Comparison of ENCODE assay signal across 12 cellular contexts in the genomic region with DNA sequence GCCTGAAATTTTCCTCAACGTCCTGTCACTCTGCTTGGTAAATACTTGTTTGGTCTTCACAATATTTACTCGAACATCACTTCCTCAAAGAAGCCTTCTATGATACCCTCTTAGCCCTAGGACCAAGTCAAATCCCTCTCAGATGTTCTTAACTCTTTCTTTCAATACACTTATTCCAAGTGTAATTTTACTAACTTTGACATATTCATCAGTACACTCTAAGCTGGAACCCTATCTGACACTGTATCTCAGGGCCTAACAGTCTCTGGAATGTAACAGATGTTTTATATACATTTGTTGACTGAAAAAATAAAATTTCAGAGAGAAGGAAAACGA. TPM values are rescaled to one million over a fixed set of nuclear protein-coding genes. Genes with fewer than 3 reads are reported as not detected.
DNase-seq lines count a peak whose midpoint lies in the region; ATAC-seq and TF ChIP-seq lines count a peak whose summit lies in the region.
"Had no signal": no experiment of that assay in that cellular context is flagged by ENCODE, and none has a peak within 500 bp of the region (broad histone marks: within the 10 kb centered on the region; RNA-seq: fewer than 3 reads in every experiment).

No MANE protein-coding gene starts in this region.

- H2AFZ ChIP-seq in SK-N-SH (ENCODE audit: low read depth), result no peak overlapping the region

- intact Hi-C loops in thyroid gland (cut with DNase I) (no loop called here), right lobe of liver (cut with DNase I) (no loop called here)

- no peaks in the 10 kb centered on the region for H3K27me3 ChIP-seq in SK-N-SH (ENCODE audit: insufficient read depth)
- H3K27me3 ChIP-seq in thyroid gland, result no peaks in the 10 kb centered on the region
- H3K27me3 ChIP-seq in right lobe of liver, result no peaks in the 10 kb centered on the region

- no peaks in the 10 kb centered on the region for H3K9me3 Mint-ChIP-seq in activated T-helper 17 cell treated with anti-CD3 and anti-CD28 coated beads, Interleukin-2, amount 50 U/mL, for 72 hours
- H3K9me3 Mint-ChIP-seq: activated CD4-positive, alpha-beta T cell treated with anti-CD3 and anti-CD28 coated beads, Interleukin-2, amount 10 ng/mL, durations not matched to agents 7 days and 5 days had no signal

- H3K4me1 Mint-ChIP-seq in activated T-helper 17 cell treated with anti-CD3 and anti-CD28 coated beads, Interleukin-2, amount 50 U/mL, for 72 hours, result peaks cover 6% of the 10 kb centered on the region

- TF ChIP-seq CTCF in SK-N-SH (IDR thresholded peaks at IDR 0.05) (no peak), thyroid gland (IDR thresholded peaks at IDR 0.05) (no peak), right lobe of liver (IDR thresholded peaks at IDR 0.05) (no peak)

- H3F3A ChIP-seq in SK-N-SH (replicated peaks; ENCODE audit: insufficient read depth), result no peaks in the 10 kb centered on the region

- CTCF ChIA-PET in SK-N-SH (lab: Yijun Ruan, JAX), result interaction anchor here (1.0 to 2.1 kb wide), 2 partner anchors 16 to 599 kb away, joined by 3 to 9 read pairs; no protein-coding TSS in a partner anchor

- H3K4me1 ChIP-seq in SK-N-SH (ENCODE audit: control insufficient read depth in 1 of 2, insufficient read depth in 2 of 2, low read depth in 1 of 2, low read length in 1 of 2) (peaks cover 31 to 56% of the 10 kb centered on the region in 2 experiments), mesodermal cell (ENCODE audit: control insufficient read depth, insufficient read depth, low read length, poor library complexity, severe bottlenecking) (peaks cover 21% of the 10 kb centered on the region), thyroid gland (peaks cover 47 to 56% of the 10 kb centered on the region in 2 donors), right lobe of liver (peaks cover 0 to 45% (median 10%) of the 10 kb centered on the region in 4 donors)

- TF ChIP-seq POLR2A in thyroid gland (IDR thresholded peaks at IDR 0.05), result no peak
- TF ChIP-seq POLR2A in right lobe of liver (IDR thresholded peaks at IDR 0.05), result no peak

- H3K36me3 Mint-ChIP-seq in activated T-helper 17 cell treated with anti-CD3 and anti-CD28 coated beads, Interleukin-2, amount 50 U/mL, for 72 hours (ENCODE audit: low read depth), result no peaks in the 10 kb centered on the region

- H3K9me2 ChIP-seq in SK-N-SH, result no peaks in the 10 kb centered on the region

- H3K4me3 ChIP-seq in SK-N-SH (ENCODE audit: low read depth in 2 of 2, low read length in 1 of 2) (no peak overlapping the region), mesodermal cell (ENCODE audit: extremely low read depth, insufficient read depth, low read length, poor library complexity, severe bottlenecking) (no peak overlapping the region), thyroid gland (replicated peaks in 1 of 3) (no peak overlapping the region), right lobe of liver (no peak overlapping the region)

- H3K9ac ChIP-seq in SK-N-SH, result no peak overlapping the region

- no peak overlapping the region for H3K4me3 Mint-ChIP-seq in activated T-helper 17 cell treated with anti-CD3 and anti-CD28 coated beads, Interleukin-2, amount 50 U/mL, for 72 hours
- H3K4me3 Mint-ChIP-seq: activated CD4-positive, alpha-beta T cell treated with anti-CD3 and anti-CD28 coated beads, Interleukin-2, amount 10 ng/mL, durations not matched to agents 7 days and 5 days had no signal

- no peak for TF ChIP-seq RAD21 in SK-N-SH (IDR thresholded peaks at IDR 0.05; ENCODE audit: low read length)

- POLR2A ChIA-PET in SK-N-SH (lab: Yijun Ruan, JAX), result no interaction called here

- peaks cover 14% of the 10 kb centered on the region; the same call in 1 of the 2 replicates for H3K79me2 ChIP-seq in SK-N-SH (ENCODE audit: insufficient read depth)

- DNase-seq in SK-N-SH (no peak), thyroid gland (no peak), right lobe of liver (no peak), LoVo (ENCODE audit: low spot score) (no peak), NCI-H1417 (lab: John Stamatoyannopoulos, UW) (no peak)
- DNase-seq: activated CD4-positive, alpha-beta T cell treated with anti-CD3 and anti-CD28 coated beads, Interleukin-2, amount 10 ng/mL, durations not matched to agents 7 days and 5 days; GDM1; SIG-M5 had no signal

- H3K36me3 ChIP-seq in SK-N-SH (replicated peaks in 1 of 2; ENCODE audit: control insufficient read depth in 1 of 2, insufficient read depth in 2 of 2, low read length in 1 of 2) (no peaks in the 10 kb centered on the region), mesodermal cell (ENCODE audit: control insufficient read depth, insufficient read depth, low read length) (no peaks in the 10 kb centered on the region), thyroid gland (no peaks in the 10 kb centered on the region), right lobe of liver (no peaks in the 10 kb centered on the region)

- ATAC-seq in SK-N-SH treated with all-trans-retinoic acid at 6 μM for 48 hours (no peak; the same call in 2 of the 3 replicates), right lobe of liver (no peak)
- no peak for ATAC-seq in activated T-helper 17 cell treated with anti-CD3 and anti-CD28 coated beads, Interleukin-2, amount 50 U/mL, for 72 hours (replicated peaks)
- ATAC-seq: HepG2 had no signal

- H3K27ac Mint-ChIP-seq in activated T-helper 17 cell treated with anti-CD3 and anti-CD28 coated beads, Interleukin-2, amount 50 U/mL, for 72 hours, result peak overlapping the region; percentile 42
- H3K27ac Mint-ChIP-seq: activated CD4-positive, alpha-beta T cell treated with anti-CD3 and anti-CD28 coated beads, Interleukin-2, amount 10 ng/mL, durations not matched to agents 7 days and 5 days had no signal

- peak overlapping the region; percentile 16; the same call in 1 of the 2 replicates for H3K4me2 ChIP-seq in SK-N-SH

- WGBS in SK-N-SH (ENCODE audit: low lambda C conversion rate), result 57% methylated on average over 3 of the region's 3 CpGs
- WGBS in mesodermal cell (ENCODE audit: insufficient coverage in 2 of 2), 2 experiments, result 50 to 76% methylated on average over 2 to 3 of the region's 3 CpGs
- 25 to 34% methylated on average over 3 of the region's 3 CpGs for WGBS in thyroid gland, 2 donors
- WGBS in right lobe of liver (ENCODE audit: insufficient coverage, low coverage, low lambda C conversion rate, missing lambda C conversion rate), result 50% methylated on average over 3 of the region's 3 CpGs

- no peak for TF ChIP-seq EP300 in SK-N-SH (IDR thresholded peaks at IDR 0.05; ENCODE audit: borderline replicate concordance in 1 of 2, low read depth in 1 of 2, low read length in 1 of 2)

- H4K20me1 ChIP-seq in SK-N-SH (ENCODE audit: insufficient read depth), result no peaks in the 10 kb centered on the region

- peak overlapping the region in 1 of 2 experiments; percentile 74; a peak in 2 of 4 replicates for H3K27ac ChIP-seq in SK-N-SH (ENCODE audit: low read depth in 2 of 2, low read length in 1 of 2)
- H3K27ac ChIP-seq in mesodermal cell (ENCODE audit: low read depth, low read length, severe bottlenecking), result peak overlapping the region; percentile 81
- H3K27ac ChIP-seq in thyroid gland, result peak overlapping the region; percentile 54 to 76 (median 63)
- H3K27ac ChIP-seq in right lobe of liver, result peak overlapping the region in 1 of 3 donors; percentile 45

- H3K9me3 ChIP-seq in SK-N-SH, result no peaks in the 10 kb centered on the region
- H3K9me3 ChIP-seq in mesodermal cell (ENCODE audit: control insufficient read depth, low read length), result no peaks in the 10 kb centered on the region
- H3K9me3 ChIP-seq in thyroid gland, result no peaks in the 10 kb centered on the region
- H3K9me3 ChIP-seq in right lobe of liver, result no peaks in the 10 kb centered on the region

- no peaks in the 10 kb centered on the region for H3K27me3 Mint-ChIP-seq in activated T-helper 17 cell treated with anti-CD3 and anti-CD28 coated beads, Interleukin-2, amount 50 U/mL, for 72 hours

TF ChIP-seq in SK-N-SH, 30 proteins besides CTCF, POLR2A, EP300 and RAD21:
- TF ChIP-seq GATA2 (CRISPR knock-in tag; IDR thresholded peaks at IDR 0.05) (no peak), MEF2A (IDR thresholded peaks at IDR 0.05; ENCODE audit: borderline replicate concordance, low read depth) (no peak), MXI1 (IDR thresholded peaks at IDR 0.05; ENCODE audit: low read depth, low read length) (no peak), POLR2AphosphoS5 (IDR thresholded peaks at IDR 0.05; ENCODE audit: low read depth, low read length) (no peak)

TF ChIP-seq in SK-N-SH treated with all-trans-retinoic acid at 6 μM for 48 hours, 23 proteins besides CTCF, POLR2A, EP300 and RAD21 (continues in another document):
- TF ChIP-seq, protein P1, sequence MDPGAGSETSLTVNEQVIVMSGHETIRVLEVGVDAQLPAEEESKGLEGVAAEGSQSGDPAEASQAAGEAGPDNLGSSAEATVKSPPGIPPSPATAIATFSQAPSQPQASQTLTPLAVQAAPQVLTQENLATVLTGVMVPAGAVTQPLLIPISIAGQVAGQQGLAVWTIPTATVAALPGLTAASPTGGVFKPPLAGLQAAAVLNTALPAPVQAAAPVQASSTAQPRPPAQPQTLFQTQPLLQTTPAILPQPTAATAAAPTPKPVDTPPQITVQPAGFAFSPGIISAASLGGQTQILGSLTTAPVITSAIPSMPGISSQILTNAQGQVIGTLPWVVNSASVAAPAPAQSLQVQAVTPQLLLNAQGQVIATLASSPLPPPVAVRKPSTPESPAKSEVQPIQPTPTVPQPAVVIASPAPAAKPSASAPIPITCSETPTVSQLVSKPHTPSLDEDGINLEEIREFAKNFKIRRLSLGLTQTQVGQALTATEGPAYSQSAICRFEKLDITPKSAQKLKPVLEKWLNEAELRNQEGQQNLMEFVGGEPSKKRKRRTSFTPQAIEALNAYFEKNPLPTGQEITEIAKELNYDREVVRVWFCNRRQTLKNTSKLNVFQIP (CRISPR knock-in tag; IDR thresholded peaks at IDR 0.05; ENCODE audit: borderline replicate concordance, low read depth), result no peak

RNA-seq across cellular contexts. Expression of a gene that starts 19.6 kb away (rescaled TPM):
- polyA plus RNA-seq in SK-N-SH (2012; rRNA removed), result 25.9 and 26.2 TPM in 2 replicates
- polyA plus RNA-seq in SK-N-SH (2012; cell fraction: cytosol; rRNA removed), result 20.9 and 22.4 TPM in 2 replicates
- 19.4 and 33.3 TPM in 2 replicates for polyA plus RNA-seq in SK-N-SH (2012; cell fraction: nucleus; rRNA removed)
- 10 to 100 TPM; 24.4 to 27.0 TPM for total RNA-seq in activated T-helper 17 cell treated with anti-CD3 and anti-CD28 coated beads, Interleukin-2, amount 50 U/mL, for 72 hours
- 20.0 TPM for polyA plus RNA-seq in mesodermal cell (2013, experiment 1 of 2)
- polyA plus RNA-seq in mesodermal cell (2013, experiment 2 of 2), result 18.1 TPM
- total RNA-seq in thyroid gland (100 to 1,000 TPM in 2 of 4 donors, 10 to 100 TPM in 2; 57.5 to 103 (median 81.7) TPM), right lobe of liver (10 to 100 TPM; 57.6 to 94.9 (median 67.0) TPM)
